Comparison of ENCODE assay signal across 8 cellular contexts in genomic region chr16:85253127-85253941, GRCh38.
A peak's percentile ranks its signal among the peaks of the same experiment; 100 is the strongest.
DNase-seq lines count a peak whose midpoint lies in the region; ATAC-seq and TF ChIP-seq lines count a peak whose summit lies in the region.

No MANE protein-coding gene starts in this region.

- WGBS in psoas muscle, 3 donors = 62 to 82% (median 62%) methylated on average over 6 to 18 of the region's 20 CpGs

- H3K36me3 ChIP-seq in BLaER1 treated with 17β-estradiol and CSF1 and Interleukin-3, amounts not matched to agents 10 nM and 100 nM = no peaks in the 10 kb centered on the region
- H3K36me3 ChIP-seq in Peyer's patch (no peaks in the 10 kb centered on the region), psoas muscle (ENCODE audit: insufficient read depth in 1 of 2, low read depth in 1 of 2) (no peaks in the 10 kb centered on the region)

- peaks cover 0 to 14% (median 0%) of the 10 kb centered on the region in 11 experiments; a peak in 6 of 22 replicates for H3K27me3 ChIP-seq in BLaER1 treated with 17β-estradiol and CSF1 and Interleukin-3, amounts not matched to agents 10 nM and 100 nM
- H3K27me3 ChIP-seq in Peyer's patch (no peaks in the 10 kb centered on the region), psoas muscle (ENCODE audit: insufficient read depth in 3 of 3, low read length in 2 of 3) (no peaks in the 10 kb centered on the region)

- peaks cover 12% of the 10 kb centered on the region for H3K9me3 Mint-ChIP-seq in glutamatergic neuron (ENCODE audit: unreplicated experiment)

- H3K36me3 Mint-ChIP-seq in glutamatergic neuron (ENCODE audit: unreplicated experiment) = no peaks in the 10 kb centered on the region

- no peaks in the 10 kb centered on the region for H3K9me3 ChIP-seq in BLaER1 treated with 17β-estradiol and CSF1 and Interleukin-3, amounts not matched to agents 10 nM and 100 nM (replicated peaks in 1 of 11)
- H3K9me3 ChIP-seq in Peyer's patch = no peaks in the 10 kb centered on the region
- no peaks in the 10 kb centered on the region for H3K9me3 ChIP-seq in psoas muscle

- peaks cover 25 to 91% (median 79%) of the 10 kb centered on the region in 10 experiments for H3K4me1 ChIP-seq in BLaER1 treated with 17β-estradiol and CSF1 and Interleukin-3, amounts not matched to agents 10 nM and 100 nM
- no peaks in the 10 kb centered on the region for H3K4me1 ChIP-seq in Peyer's patch
- H3K4me1 ChIP-seq in psoas muscle = peaks cover 10% of the 10 kb centered on the region

- H3K27ac Mint-ChIP-seq in glutamatergic neuron (ENCODE audit: unreplicated experiment) = peak overlapping the region; percentile 84

- H4K20me1 ChIP-seq in BLaER1 treated with 17β-estradiol and CSF1 and Interleukin-3, amounts not matched to agents 10 nM and 100 nM = peaks cover 0 to 16% (median 0%) of the 10 kb centered on the region in 11 experiments; a peak in 4 of 22 replicates

- peak overlapping the region in 10 of 11 experiments; percentile 17 to 81 (median 27); a peak in 14 of 22 replicates for H3K4me2 ChIP-seq in BLaER1 treated with 17β-estradiol and CSF1 and Interleukin-3, amounts not matched to agents 10 nM and 100 nM

- no peak overlapping the region for H3K4me3 ChIP-seq in BLaER1 treated with 17β-estradiol and CSF1 and Interleukin-3, amounts not matched to agents 10 nM and 100 nM
- no peak overlapping the region for H3K4me3 ChIP-seq in Peyer's patch
- H3K4me3 ChIP-seq in psoas muscle = no peak overlapping the region

- intact Hi-C loops in psoas muscle (cut with DNase I) = no loop called here

- H3K9ac ChIP-seq in BLaER1 treated with 17β-estradiol and CSF1 and Interleukin-3, amounts not matched to agents 10 nM and 100 nM = no peak overlapping the region

- peaks cover 19% of the 10 kb centered on the region for H3K4me1 Mint-ChIP-seq in glutamatergic neuron (ENCODE audit: low read depth, unreplicated experiment)

- TF ChIP-seq POLR2A in Peyer's patch (IDR thresholded peaks at IDR 0.05) = no peak

- H3K4me3 Mint-ChIP-seq in glutamatergic neuron (ENCODE audit: unreplicated experiment) = no peak overlapping the region

- TF ChIP-seq CTCF in Peyer's patch (IDR thresholded peaks at IDR 0.05) (peak; percentile 65 to 92 (median 78)), glutamatergic neuron (IDR thresholded peaks at IDR 0.05; ENCODE audit: partially characterized antibody, unreplicated experiment) (peak; percentile 99), psoas muscle (IDR thresholded peaks at IDR 0.05) (peak; percentile 79)

- ATAC-seq in GM21786 (IDR thresholded peaks at IDR 0.05; ENCODE audit: unreplicated experiment) (peak; percentile 55), psoas muscle (peak; percentile 62 to 77 (median 66)), GM19455 (IDR thresholded peaks at IDR 0.05; ENCODE audit: unreplicated experiment) (no peak)

- H3K27ac ChIP-seq in BLaER1 treated with 17β-estradiol and CSF1 and Interleukin-3, amounts not matched to agents 10 nM and 100 nM = no peak overlapping the region
- H3K27ac ChIP-seq in Peyer's patch (no peak overlapping the region), psoas muscle (no peak overlapping the region)

- peaks cover 28% of the 10 kb centered on the region for H3K27me3 Mint-ChIP-seq in glutamatergic neuron (ENCODE audit: unreplicated experiment)

- DNase-seq in Peyer's patch (peak; percentile 27 to 80 (median 79)), glutamatergic neuron (peak; percentile 90), psoas muscle (peak; percentile 61 to 71), T1000 (lab: John Stamatoyannopoulos, UW) (no peak)
- DNase-seq in activated effector memory CD4-positive, alpha-beta T cell treated with anti-CD3 and anti-CD28 coated beads, Interleukin-2, amount 50 U/mL, for 16 hours = peak; percentile 88
